ENCODE assay signal across 33 cellular contexts in genomic region chr21:40099809-40100208, GRCh38.
"Had no signal": no experiment of that assay in that cellular context is flagged by ENCODE, and none has a peak within 500 bp of the region (broad histone marks: within the 10 kb centered on the region; RNA-seq: fewer than 3 reads in every experiment).

No MANE protein-coding gene starts in this region.

- ATAC-seq: activated naive CD4-positive, alpha-beta T cell treated with anti-CD3 and anti-CD28 coated beads, Interleukin-2, amount 50 U/mL, for 72 hours; activated T-cell treated with anti-CD3 and anti-CD28 coated beads, Interleukin-2, amount 50 U/mL, for 72 hours; esophagus mucosa; heart left ventricle; T-helper 17 cell had no signal

- H3K27ac Mint-ChIP-seq: activated CD4-positive, alpha-beta memory T cell treated with anti-CD3 and anti-CD28 coated beads, Interleukin-2, amount 10 ng/mL, durations not matched to agents 7 days and 5 days; activated CD4-positive, alpha-beta T cell treated with anti-CD3 and anti-CD28 coated beads, Interleukin-2, amount 10 ng/mL, durations not matched to agents 7 days and 5 days; activated naive CD4-positive, alpha-beta T cell treated with anti-CD3 and anti-CD28 coated beads, Interleukin-2, amount 10 ng/mL, durations not matched to agents 7 days and 5 days; activated naive CD4-positive, alpha-beta T cell treated with anti-CD3 and anti-CD28 coated beads, Interleukin-2, amount 50 U/mL, for 72 hours; activated naive CD8-positive, alpha-beta T cell treated with anti-CD3 and anti-CD28 coated beads, Interleukin-2, amount 10 ng/mL, durations not matched to agents 7 days and 5 days; activated T-cell treated with anti-CD3 and anti-CD28 coated beads, Interleukin-2, amount 50 U/mL, for 24 hours; activated T-cell treated with anti-CD3 and anti-CD28 coated beads, Interleukin-2, amount 50 U/mL, for 72 hours; T-helper 17 cell; T-helper 2 cell treated with Interferon-gamma antibody and Interleukin-4, amounts not matched to agents 5 μg/mL and 100 μg/mL, for 36 hours had no signal

- H3K36me3 Mint-ChIP-seq: activated naive CD4-positive, alpha-beta T cell treated with anti-CD3 and anti-CD28 coated beads, Interleukin-2, amount 10 ng/mL, durations not matched to agents 7 days and 5 days; activated naive CD4-positive, alpha-beta T cell treated with anti-CD3 and anti-CD28 coated beads, Interleukin-2, amount 50 U/mL, for 72 hours; activated naive CD8-positive, alpha-beta T cell treated with anti-CD3 and anti-CD28 coated beads, Interleukin-2, amount 10 ng/mL, durations not matched to agents 7 days and 5 days had no signal

- H3K27me3 Mint-ChIP-seq: activated CD4-positive, alpha-beta memory T cell treated with anti-CD3 and anti-CD28 coated beads, Interleukin-2, amount 10 ng/mL, durations not matched to agents 7 days and 5 days; activated CD4-positive, alpha-beta T cell treated with anti-CD3 and anti-CD28 coated beads, Interleukin-2, amount 10 ng/mL, durations not matched to agents 7 days and 5 days; activated naive CD4-positive, alpha-beta T cell treated with anti-CD3 and anti-CD28 coated beads, Interleukin-2, amount 10 ng/mL, durations not matched to agents 7 days and 5 days; activated naive CD8-positive, alpha-beta T cell treated with anti-CD3 and anti-CD28 coated beads, Interleukin-2, amount 10 ng/mL, durations not matched to agents 7 days and 5 days; T-helper 17 cell had no signal

- H3K4me1 Mint-ChIP-seq: activated CD4-positive, alpha-beta memory T cell treated with anti-CD3 and anti-CD28 coated beads, Interleukin-2, amount 10 ng/mL, durations not matched to agents 7 days and 5 days; activated CD4-positive, alpha-beta T cell treated with anti-CD3 and anti-CD28 coated beads, Interleukin-2, amount 10 ng/mL, durations not matched to agents 7 days and 5 days; activated naive CD4-positive, alpha-beta T cell treated with anti-CD3 and anti-CD28 coated beads, Interleukin-2, amount 10 ng/mL, durations not matched to agents 7 days and 5 days; activated naive CD8-positive, alpha-beta T cell treated with anti-CD3 and anti-CD28 coated beads, Interleukin-2, amount 10 ng/mL, durations not matched to agents 7 days and 5 days; brain; T-helper 17 cell had no signal

- H3K4me3 ChIP-seq: ascending aorta, breast epithelium, cardiac muscle cell, colonic mucosa, heart left ventricle had no signal

- H3K4me1 ChIP-seq: ascending aorta, breast epithelium, colonic mucosa, heart left ventricle had no signal

- H3K27ac ChIP-seq: ascending aorta, breast epithelium, cardiac muscle cell, colonic mucosa, heart left ventricle, WERI-Rb-1 had no signal

- H3K36me3 ChIP-seq: ascending aorta, breast epithelium, cardiac muscle cell, colonic mucosa, heart left ventricle, WERI-Rb-1 had no signal

- H3K9me3 ChIP-seq: ascending aorta, breast epithelium, colonic mucosa had no signal

- DNase-seq: activated CD4-positive, alpha-beta memory T cell treated with anti-CD3 and anti-CD28 coated beads, Interleukin-2, amount 10 ng/mL, durations not matched to agents 7 days and 5 days; activated CD4-positive, alpha-beta T cell treated with anti-CD3 and anti-CD28 coated beads for 1 hour; activated CD4-positive, alpha-beta T cell treated with anti-CD3 and anti-CD28 coated beads for 4 hours; activated CD4-positive, alpha-beta T cell treated with anti-CD3 and anti-CD28 coated beads, Interleukin-2, amount 10 ng/mL, durations not matched to agents 7 days and 5 days; activated CD4-positive, alpha-beta T cell treated with anti-CD3 and anti-CD28 coated beads, Interleukin-2, amount 50 U/mL, for 4 hours; activated CD4-positive, CD25-positive, alpha-beta regulatory T cell; activated CD8-positive, alpha-beta memory T cell treated with anti-CD3 and anti-CD28 coated beads, Interleukin-2, amount 50 U/mL, for 48 hours; activated gamma-delta T cell; activated naive CD4-positive, alpha-beta T cell; activated naive CD4-positive, alpha-beta T cell treated with anti-CD3 and anti-CD28 coated beads, Interleukin-2, amount 10 ng/mL, durations not matched to agents 7 days and 5 days; activated naive CD8-positive, alpha-beta T cell treated with anti-CD3 and anti-CD28 coated beads, Interleukin-2, amount 10 ng/mL, durations not matched to agents 7 days and 5 days; activated T-cell treated with anti-CD3 and anti-CD28 coated beads for 4 hours; activated T-cell treated with anti-CD3 and anti-CD28 coated beads, Interleukin-2, amount 50 U/mL, for 24 hours; activated T-cell treated with anti-CD3 and anti-CD28 coated beads, Interleukin-2, amount 50 U/mL, for 72 hours; central memory CD4-positive, alpha-beta T cell; cerebellar nuclear complex; colonic mucosa; effector CD8-positive, alpha-beta T cell; foreskin fibroblast; glutamatergic neuron; heart left ventricle; T-helper 1 cell; T-helper 17 cell; T1000; WERI-Rb-1 had no signal

- FAIRE-seq: frontal cortex had no signal

- H3K27me3 ChIP-seq: ascending aorta, breast epithelium, cardiac muscle cell, colonic mucosa, heart left ventricle had no signal

- H3K4me3 Mint-ChIP-seq: activated CD4-positive, alpha-beta memory T cell treated with anti-CD3 and anti-CD28 coated beads, Interleukin-2, amount 10 ng/mL, durations not matched to agents 7 days and 5 days; activated CD4-positive, alpha-beta T cell treated with anti-CD3 and anti-CD28 coated beads, Interleukin-2, amount 10 ng/mL, durations not matched to agents 7 days and 5 days; activated naive CD4-positive, alpha-beta T cell treated with anti-CD3 and anti-CD28 coated beads, Interleukin-2, amount 10 ng/mL, durations not matched to agents 7 days and 5 days; activated naive CD8-positive, alpha-beta T cell treated with anti-CD3 and anti-CD28 coated beads, Interleukin-2, amount 10 ng/mL, durations not matched to agents 7 days and 5 days; activated T-cell treated with anti-CD3 and anti-CD28 coated beads, Interleukin-2, amount 50 U/mL, for 24 hours; activated T-cell treated with anti-CD3 and anti-CD28 coated beads, Interleukin-2, amount 50 U/mL, for 72 hours; brain; T-helper 17 cell; T-helper 2 cell treated with Interferon-gamma antibody and Interleukin-4, amounts not matched to agents 5 μg/mL and 100 μg/mL, for 36 hours had no signal
